ENCODE assay signal across 14 cellular contexts in the genomic region with DNA sequence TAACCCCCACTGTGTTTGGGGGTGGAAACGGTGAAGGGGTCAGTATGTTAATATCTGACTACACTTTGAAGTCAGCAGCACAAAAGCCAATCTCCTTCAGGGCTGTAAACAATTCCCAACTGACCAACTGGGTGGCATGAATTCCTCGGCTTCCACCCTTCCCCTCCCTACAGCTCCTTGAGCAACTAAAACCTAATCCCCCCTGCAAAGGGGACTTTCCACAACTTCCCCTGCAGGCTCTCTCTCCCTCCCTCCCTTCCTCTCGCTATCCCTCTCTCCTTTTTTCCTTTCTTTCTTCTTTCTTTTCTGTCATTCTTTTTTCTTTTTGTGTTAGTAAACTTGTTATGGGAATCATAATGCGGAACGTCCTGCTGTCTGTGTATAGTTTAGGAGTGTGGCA.
"Had no signal": no experiment of that assay in that cellular context is flagged by ENCODE, and none has a peak within 500 bp of the region (broad histone marks: within the 10 kb centered on the region; RNA-seq: fewer than 3 reads in every experiment).

No MANE protein-coding gene starts in this region.

- DNase-seq: activated CD4-positive, CD25-positive, alpha-beta regulatory T cell treated with anti-CD3 and anti-CD28 coated beads, Interleukin-2, amount 50 U/mL, for 72 hours; activated naive CD4-positive, alpha-beta T cell treated with Interleukin-2 at 50 U/mL for 16 hours; activated naive CD8-positive, alpha-beta T cell treated with anti-CD3 and anti-CD28 coated beads, Interleukin-2, amount 50 U/mL, for 24 hours; activated T-cell treated with anti-CD3 and anti-CD28 coated beads for 4 hours; erythroblast; gastrocnemius medialis; heart right ventricle; kidney glomerular epithelial cell; left ventricle myocardium superior; ovary; sigmoid colon; stimulated activated CD4-positive, alpha-beta T cell treated with anti-CD3 and anti-CD28 coated beads, Interleukin-1b, Interleukin-23, amount 100 ng/mL, for 48 hours had no signal

- H3K36me3 ChIP-seq: cardiac muscle cell, gastrocnemius medialis, heart right ventricle, ovary, sigmoid colon, tibial nerve had no signal

- H3K27ac ChIP-seq: cardiac muscle cell, gastrocnemius medialis, heart right ventricle, ovary, sigmoid colon, tibial nerve had no signal

- H3K4me3 ChIP-seq: cardiac muscle cell, gastrocnemius medialis, heart right ventricle, ovary, sigmoid colon, tibial nerve had no signal

- H3K9me3 ChIP-seq: gastrocnemius medialis, heart right ventricle, ovary, sigmoid colon, tibial nerve had no signal

- H3K4me1 ChIP-seq: gastrocnemius medialis, heart right ventricle, sigmoid colon had no signal

- H3K27me3 ChIP-seq: cardiac muscle cell, gastrocnemius medialis, ovary, sigmoid colon, tibial nerve had no signal
